In the genomic region with DNA sequence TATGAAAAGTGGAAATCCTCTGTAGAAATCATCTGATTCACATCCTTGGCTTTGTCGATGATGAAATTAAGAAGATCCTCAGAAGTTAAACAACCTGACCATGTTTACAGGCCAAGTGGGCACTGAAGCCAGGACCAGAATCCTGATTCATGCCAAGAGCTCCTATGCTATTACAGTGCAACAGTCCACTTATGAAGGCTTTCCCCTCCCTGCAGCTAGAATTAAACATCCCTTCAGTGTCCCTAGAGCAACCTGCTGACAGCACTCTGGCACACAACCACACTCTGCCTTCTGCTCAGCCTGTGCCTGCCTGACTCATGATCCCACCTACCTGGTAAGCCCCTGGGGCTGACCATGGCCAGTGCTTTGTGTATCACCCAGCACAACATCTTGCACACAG, we compare ENCODE assay signal across 14 cellular contexts. TPM values are rescaled to one million over a fixed set of nuclear protein-coding genes. Genes with fewer than 3 reads are reported as not detected.
A peak's percentile ranks its signal among the peaks of the same experiment; 100 is the strongest.
DNase-seq lines count a peak whose midpoint lies in the region; ATAC-seq and TF ChIP-seq lines count a peak whose summit lies in the region.
"Had no signal": no experiment of that assay in that cellular context is flagged by ENCODE, and none has a peak within 500 bp of the region (broad histone marks: within the 10 kb centered on the region; RNA-seq: fewer than 3 reads in every experiment).

No MANE protein-coding gene starts in this region.

- H3K4me1 ChIP-seq in left ventricle myocardium inferior = peaks cover 18% of the 10 kb centered on the region
- no peaks in the 10 kb centered on the region for H3K4me1 ChIP-seq in tibial artery
- H3K4me1 ChIP-seq: sigmoid colon, transverse colon had no signal

- peak; percentile 36 for DNase-seq in AG04449 (ENCODE audit: low read depth, low spot score)
- DNase-seq in HS-5 (ENCODE audit: low read depth) = peak; percentile 81
- DNase-seq in astrocyte of the spinal cord (ENCODE audit: low read depth, low spot score) = peak; percentile 27
- DNase-seq in left ventricle myocardium inferior = peak; percentile 54
- no peak for DNase-seq in activated CD4-positive, CD25-positive, alpha-beta regulatory T cell (lab: John Stamatoyannopoulos, UW)
- DNase-seq in tibial artery = no peak
- DNase-seq: activated CD8-positive, alpha-beta T cell treated with anti-CD3 and anti-CD28 coated beads, Interleukin-2, amount 10 ng/mL, durations not matched to agents 7 days and 5 days; activated naive CD4-positive, alpha-beta T cell; MM.1S; sigmoid colon; transverse colon had no signal

- no peaks in the 10 kb centered on the region for H3K27me3 ChIP-seq in left ventricle myocardium inferior (ENCODE audit: low read depth)
- no peaks in the 10 kb centered on the region for H3K27me3 ChIP-seq in tibial artery
- H3K27me3 ChIP-seq: sigmoid colon, transverse colon had no signal

- TF ChIP-seq CTCF in AG04449 (IDR thresholded peaks at IDR 0.05; ENCODE audit: insufficient read depth, low read length, missing control alignments) = no peak
- TF ChIP-seq CTCF in astrocyte of the spinal cord (IDR thresholded peaks at IDR 0.05; ENCODE audit: low read depth, low read length) = no peak
- no peak for TF ChIP-seq CTCF in left ventricle myocardium inferior (IDR thresholded peaks at IDR 0.05; ENCODE audit: borderline replicate concordance)
- no peak for TF ChIP-seq CTCF in tibial artery (IDR thresholded peaks at IDR 0.05)

- H3K4me3 ChIP-seq in AG04449 (ENCODE audit: low read depth, low read length) (no peak overlapping the region), astrocyte of the spinal cord (ENCODE audit: low read depth, low read length) (no peak overlapping the region), left ventricle myocardium inferior (no peak overlapping the region), tibial artery (no peak overlapping the region)
- H3K4me3 ChIP-seq: sigmoid colon, transverse colon had no signal

- POLR2A ChIA-PET in AG04449 (lab: Yijun Ruan, JAX) = interaction anchor here (0.8 kb wide), 1 partner anchor 33 kb away, joined by 4 read pairs; no protein-coding TSS in a partner anchor

- in situ Hi-C loops in astrocyte of the spinal cord (cut with HindIII; ENCODE audit: low sequenced_read_pairs) = no loop called here

- CTCF ChIA-PET in AG04449 (lab: Yijun Ruan, JAX) = interaction anchor here (0.7 to 3.0 kb wide), 3 partner anchors 33 to 99 kb away, joined by 3 to 12 read pairs (median 3); a partner anchor contains a TSS

- H3K9me3 ChIP-seq in left ventricle myocardium inferior (replicated peaks) (no peaks in the 10 kb centered on the region), tibial artery (no peaks in the 10 kb centered on the region)
- H3K9me3 ChIP-seq: sigmoid colon, transverse colon had no signal

- ATAC-seq in HG02642 (IDR thresholded peaks at IDR 0.05; ENCODE audit: poor library complexity, unreplicated experiment) (no peak), GM21737 (IDR thresholded peaks at IDR 0.05; ENCODE audit: unreplicated experiment) (no peak)
- ATAC-seq: activated CD8-positive, alpha-beta T cell treated with anti-CD3 and anti-CD28 coated beads, Interleukin-2, amount 10 ng/mL, durations not matched to agents 7 days and 5 days had no signal

- H3K27ac ChIP-seq in left ventricle myocardium inferior (replicated peaks) = peak overlapping the region; percentile 36
- H3K27ac ChIP-seq in tibial artery = no peak overlapping the region
- H3K27ac ChIP-seq: C4-2B, sigmoid colon, transverse colon had no signal

- intact Hi-C loops in left ventricle myocardium inferior (cut with micrococcal nuclease) (no loop called here), tibial artery (cut with DNase I; ENCODE audit: low total_unique reads) (no loop called here)

- H3K36me3 ChIP-seq in left ventricle myocardium inferior (no peaks in the 10 kb centered on the region), tibial artery (peaks cover 15 to 40% (median 23%) of the 10 kb centered on the region in 3 donors)
- H3K36me3 ChIP-seq: transverse colon had no signal

RNA-seq across cellular contexts. Expression of a gene that starts 33.8 kb away (rescaled TPM):
- total RNA-seq in left ventricle myocardium inferior = 4.1 TPM

Comparison
In these comparisons a context has a peak if more than half of its experiments do, and no peak if none do; other contexts are left out.
1. DNase-seq: peak in AG04449 (single experiment), HS-5 (single experiment), astrocyte of the spinal cord (single experiment) and left ventricle myocardium inferior (single experiment); none in activated CD4-positive, CD25-positive, alpha-beta regulatory T cell (0 of 4) and tibial artery (0 of 2).